In genomic region chr2:120735750-120736170, GRCh38 we compare ENCODE assay signal across 8 cellular contexts. TPM values are rescaled to one million over a fixed set of nuclear protein-coding genes. Genes with fewer than 3 reads are reported as not detected.
A peak's percentile ranks its signal among the peaks of the same experiment; 100 is the strongest.
DNase-seq lines count a peak whose midpoint lies in the region; TF ChIP-seq lines count a peak whose summit lies in the region.

GLI2 (plus strand) TSS chr2:120735868; CDS start chr2:120797321, 61,453 bp downstream.

- H3K27ac Mint-ChIP-seq in activated naive CD4-positive, alpha-beta T cell treated with anti-CD3 and anti-CD28 coated beads for 36 hours: no peak within 1 kb of the TSS

- H3K4me1 ChIP-seq in esophagus muscularis mucosa: peaks cover 12 to 82% (median 74%) of the 10 kb centered on the region in 4 donors
- no peaks in the 10 kb centered on the region for H3K4me1 ChIP-seq in thymus (ENCODE audit: control insufficient read depth, insufficient read depth, low read length)
- no peaks in the 10 kb centered on the region for H3K4me1 ChIP-seq in Karpas-422 (ENCODE audit: low read length)

- H3K4me1 Mint-ChIP-seq in activated naive CD4-positive, alpha-beta T cell treated with anti-CD3 and anti-CD28 coated beads for 36 hours (ENCODE audit: low read depth): peaks cover 9% of the 10 kb centered on the region

- H4K20me1 ChIP-seq in Karpas-422 (ENCODE audit: insufficient read depth, low read depth, low read length): no peaks in the 10 kb centered on the region

- no peaks in the 10 kb centered on the region for H3K79me2 ChIP-seq in Karpas-422 (ENCODE audit: low read length)

- no peaks in the 10 kb centered on the region for H3K36me3 Mint-ChIP-seq in activated naive CD4-positive, alpha-beta T cell treated with anti-CD3 and anti-CD28 coated beads for 36 hours (ENCODE audit: low read depth)

- H3K4me2 ChIP-seq in Karpas-422 (ENCODE audit: low read depth, low read length, poor library complexity, severe bottlenecking): no peak within 1 kb of the TSS

- H3K9me3 ChIP-seq in esophagus muscularis mucosa (no peaks in the 10 kb centered on the region), thymus (ENCODE audit: control insufficient read depth) (no peaks in the 10 kb centered on the region), Karpas-422 (ENCODE audit: low read length) (no peaks in the 10 kb centered on the region)

- H3K4me3 ChIP-seq in esophagus muscularis mucosa (peak within 1 kb of the TSS; percentile 70 to 81 (median 74)), thymus (ENCODE audit: low read length) (peak within 1 kb of the TSS; percentile 27), Karpas-422 (ENCODE audit: low read length) (no peak within 1 kb of the TSS)

- H3K27ac ChIP-seq in esophagus muscularis mucosa (replicated peaks in 1 of 4) (peak within 1 kb of the TSS; percentile 87 to 94 (median 92)), thymus (ENCODE audit: low read depth) (peak within 1 kb of the TSS; percentile 46), Karpas-422 (ENCODE audit: low read length) (no peak within 1 kb of the TSS)

- H3K27me3 Mint-ChIP-seq in activated naive CD4-positive, alpha-beta T cell treated with anti-CD3 and anti-CD28 coated beads for 36 hours (ENCODE audit: low read depth): peaks cover 58% of the 10 kb centered on the region

- H3K27me3 ChIP-seq in esophagus muscularis mucosa (peaks cover 0 to 32% (median 0%) of the 10 kb centered on the region in 4 donors), thymus (ENCODE audit: control insufficient read depth, insufficient read depth) (peaks cover 64% of the 10 kb centered on the region), Karpas-422 (ENCODE audit: low read length) (no peaks in the 10 kb centered on the region)

- H3K4me3 Mint-ChIP-seq in activated naive CD4-positive, alpha-beta T cell treated with anti-CD3 and anti-CD28 coated beads for 36 hours: peak within 1 kb of the TSS; percentile 49

- H3K36me3 ChIP-seq in esophagus muscularis mucosa: no peaks in the 10 kb centered on the region
- H3K36me3 ChIP-seq in thymus (ENCODE audit: control insufficient read depth, insufficient read depth): no peaks in the 10 kb centered on the region
- H3K36me3 ChIP-seq in Karpas-422 (ENCODE audit: insufficient read depth, low read length): no peaks in the 10 kb centered on the region

- no peak within 1 kb of the TSS for H2AFZ ChIP-seq in Karpas-422 (ENCODE audit: low read length)

- no peak for TF ChIP-seq EP300 in esophagus muscularis mucosa (IDR thresholded peaks at IDR 0.05)

- H3K9ac ChIP-seq in Karpas-422 (ENCODE audit: low read length): no peak within 1 kb of the TSS

- H3K9me3 Mint-ChIP-seq in activated naive CD4-positive, alpha-beta T cell treated with anti-CD3 and anti-CD28 coated beads for 36 hours: no peaks in the 10 kb centered on the region

- no peaks in the 10 kb centered on the region for H3K9me2 ChIP-seq in Karpas-422 (replicated peaks; ENCODE audit: insufficient read depth, low read length)

- TF ChIP-seq POLR2A in esophagus muscularis mucosa (IDR thresholded peaks at IDR 0.05; ENCODE audit: low read depth): no peak

- intact Hi-C loops in activated naive CD4-positive, alpha-beta T cell treated with anti-CD3 and anti-CD28 coated beads for 36 hours (cut with micrococcal nuclease): loop anchor here (2.0 kb wide), 1 partner anchor 335 kb away; no protein-coding TSS in a partner anchor
- intact Hi-C loops in esophagus muscularis mucosa (cut with DNase I): loop anchor here (5.0 kb wide), 4 partner anchors 87 to 337 kb away; no protein-coding TSS in a partner anchor

- CTCF ChIA-PET in activated naive CD4-positive, alpha-beta T cell treated with anti-CD3 and anti-CD28 coated beads for 36 hours (lab: Charles Lee): no interaction called here

- peak; percentile 63 to 81 (median 76) for TF ChIP-seq CTCF in esophagus muscularis mucosa (IDR thresholded peaks at IDR 0.05)

- DNase-seq in activated naive CD4-positive, alpha-beta T cell treated with anti-CD3 and anti-CD28 coated beads for 36 hours: peak; percentile 67
- no peak for DNase-seq in activated naive CD4-positive, alpha-beta T cell (lab: John Stamatoyannopoulos, UW)
- peak; percentile 47 for DNase-seq in MV-4-11 (lab: John Stamatoyannopoulos, UW)
- peak; percentile 87 for DNase-seq in UCSD-AML1 (lab: John Stamatoyannopoulos, UW; ENCODE audit: unreplicated experiment)
- DNase-seq in esophagus muscularis mucosa (ENCODE audit: extremely low spot score): peak; percentile 93
- DNase-seq in mucosa of gallbladder (ENCODE audit: low spot score): peak; percentile 73
- no peak for DNase-seq in Karpas-422

- under 1% methylated on average over 20 of the region's 59 CpGs for WGBS in esophagus muscularis mucosa
- WGBS in thymus: 1% methylated on average over 59 of the region's 59 CpGs

RNA-seq across cellular contexts. Expression of gene GLI2, which starts in this region (rescaled TPM):
- not detected for total RNA-seq in activated naive CD4-positive, alpha-beta T cell treated with anti-CD3 and anti-CD28 coated beads for 36 hours
- 10 to 100 TPM in 2 of 4 donors, 1 to 10 TPM in 2; 7.1 to 25.3 (median 11.8) TPM for total RNA-seq in esophagus muscularis mucosa
- total RNA-seq in mucosa of gallbladder: 9.2 TPM
- 1.3 TPM for polyA plus RNA-seq in thymus
- total RNA-seq in Karpas-422 (2014; rRNA removed; shearing (Covaris generic); ENCODE audit: low replicate concordance): 0.07 TPM in 1 of 2 replicates, not detected in the other

Comparison
In these comparisons a context has a peak if more than half of its experiments do, and no peak if none do; other contexts are left out.
1. Peak in DNase-seq in activated naive CD4-positive, alpha-beta T cell treated with anti-CD3 and anti-CD28 coated beads for 36 hours; RNA of the gene not detected or under 1 TPM.
2. DNase-seq: peak in MV-4-11 (single experiment), UCSD-AML1 (single experiment), esophagus muscularis mucosa (single experiment) and mucosa of gallbladder (single experiment); none in activated naive CD4-positive, alpha-beta T cell (0 of 4) and Karpas-422 (single experiment).